ENCODE assay signal across 9 cellular contexts in genomic region chr1:35715568-35716002, GRCh38. TPM values are rescaled to one million over a fixed set of nuclear protein-coding genes. Genes with fewer than 3 reads are reported as not detected.
DNase-seq lines count a peak whose midpoint lies in the region; ATAC-seq, FAIRE-seq and TF ChIP-seq lines count a peak whose summit lies in the region.
"Had no signal": no experiment of that assay in that cellular context is flagged by ENCODE, and none has a peak within 500 bp of the region (broad histone marks: within the 10 kb centered on the region; RNA-seq: fewer than 3 reads in every experiment).

No MANE protein-coding gene starts in this region.

- peaks cover 0 to 11% of the 10 kb centered on the region in 2 donors for H3K4me1 ChIP-seq in kidney (ENCODE audit: control insufficient read depth in 1 of 2, insufficient read depth in 1 of 2, low read depth in 1 of 2, low read length in 2 of 2)

- H3K4me3 ChIP-seq in H7 (ENCODE audit: insufficient read depth, low read depth, low read length): no peak overlapping the region
- no peak overlapping the region for H3K4me3 ChIP-seq in WERI-Rb-1 (ENCODE audit: low read depth, low read length)
- H3K4me3 ChIP-seq in kidney (ENCODE audit: low read length in 2 of 2): no peak overlapping the region

- in situ Hi-C loops in T47D (cut with HindIII; ENCODE audit: low pct_unique_long_range_greater_than_20kb, low sequenced_read_pairs): no loop called here

- DNase-seq in COLO829 (ENCODE audit: low spot score): peak; percentile 77
- peak; percentile 90 for DNase-seq in H7
- DNase-seq in NCI-H2171 treated with DMSO at 0.1 percent for 48 hours (lab: John Stamatoyannopoulos, UW): peak; percentile 36
- DNase-seq in WERI-Rb-1: peak; percentile 83
- peak; percentile 72 to 81 for DNase-seq in T47D (ENCODE audit: low read depth in 1 of 2, low spot score in 1 of 2)
- DNase-seq in kidney: peak; percentile 85
- peak; percentile 81 to 83 for DNase-seq in stimulated activated CD4-positive, alpha-beta T cell treated with anti-CD3 and anti-CD28 coated beads, Interleukin-2, amount 100 ng/mL, for 24 hours

- H3K36me3 ChIP-seq in H7 (replicated peaks; ENCODE audit: control insufficient read depth, insufficient read depth, low read length) (peaks cover 6% of the 10 kb centered on the region), WERI-Rb-1 (peaks cover 22% of the 10 kb centered on the region), kidney (ENCODE audit: control insufficient read depth in 1 of 2, insufficient read depth in 2 of 2, low read length in 2 of 2) (peaks cover 0 to 2% of the 10 kb centered on the region in 2 donors)

- TF ChIP-seq CTCF in WERI-Rb-1 (IDR thresholded peaks at IDR 0.05; ENCODE audit: low read depth, low read length): peak; percentile 87
- peak; percentile 72 for TF ChIP-seq CTCF in kidney (IDR thresholded peaks at IDR 0.05; ENCODE audit: borderline replicate concordance, extremely low read depth, insufficient read depth)

- ATAC-seq in GM18520 (IDR thresholded peaks at IDR 0.05; ENCODE audit: unreplicated experiment): no peak

- H3K27me3 ChIP-seq in H7 (ENCODE audit: control insufficient read depth, insufficient read depth, low read length) (no peaks in the 10 kb centered on the region), WERI-Rb-1 (ENCODE audit: insufficient read depth, low read depth, severe bottlenecking) (no peaks in the 10 kb centered on the region)

- no peak overlapping the region for H3K9ac ChIP-seq in kidney (ENCODE audit: low read length in 2 of 2)

- H3K9me3 ChIP-seq in WERI-Rb-1 (ENCODE audit: severe bottlenecking) (no peaks in the 10 kb centered on the region), kidney (ENCODE audit: control insufficient read depth in 1 of 2, low read length in 2 of 2) (no peaks in the 10 kb centered on the region)

- intact Hi-C loops in kidney (cut with DNase I): loop anchor here (5.0 kb wide), 1 partner anchor 143 kb away; the partner anchor contains the start of gene TFAP2E

- no peak for FAIRE-seq in kidney (lab: Jason Lieb, UNC)
- FAIRE-seq: TTC549 had no signal

- H3K27ac ChIP-seq in WERI-Rb-1 (no peak overlapping the region), kidney (ENCODE audit: low read depth in 2 of 2, low read length in 2 of 2) (no peak overlapping the region)

RNA-seq across cellular contexts. Expression of gene C1orf216, which starts 3.1 kb away (rescaled TPM):
- total RNA-seq in H7 (2014; rRNA removed; shearing (Covaris generic)): 11.9 and 13.5 TPM in 2 replicates
- 7.4 TPM for total RNA-seq in kidney
- 6.0 TPM for polyA plus RNA-seq in kidney (ENCODE audit: insufficient read depth, low read depth, low replicate concordance)

RNA-seq across cellular contexts. Expression of gene CLSPN, which starts 54.2 kb away (rescaled TPM):
- 39.6 and 53.4 TPM in 2 replicates for total RNA-seq in H7 (2014; rRNA removed; shearing (Covaris generic))
- total RNA-seq in kidney: 1.1 TPM
- 0.92 TPM for polyA plus RNA-seq in kidney (ENCODE audit: insufficient read depth, low read depth, low replicate concordance)

Comparison
In these comparisons a context has a peak if more than half of its experiments do, and no peak if none do; other contexts are left out.
1. DNase-seq: peak in every context shown above with its lines; median percentile 90 in H7; 85 in kidney; 83 in WERI-Rb-1; 82 in stimulated activated CD4-positive, alpha-beta T cell treated with anti-CD3 and anti-CD28 coated beads, Interleukin-2, amount 100 ng/mL, for 24 hours; 77 in COLO829; 76 in T47D; 36 in NCI-H2171 treated with DMSO at 0.1 percent for 48 hours.
2. RNA of gene CLSPN, which starts 54.2 kb away (total RNA-seq): 39.6 to 53.4 TPM in H7; 1.1 TPM in kidney (single experiment); every median in the first group is over 10 times any median in the second.